1 cellular context compared by ENCODE assay signal in the genomic region with DNA sequence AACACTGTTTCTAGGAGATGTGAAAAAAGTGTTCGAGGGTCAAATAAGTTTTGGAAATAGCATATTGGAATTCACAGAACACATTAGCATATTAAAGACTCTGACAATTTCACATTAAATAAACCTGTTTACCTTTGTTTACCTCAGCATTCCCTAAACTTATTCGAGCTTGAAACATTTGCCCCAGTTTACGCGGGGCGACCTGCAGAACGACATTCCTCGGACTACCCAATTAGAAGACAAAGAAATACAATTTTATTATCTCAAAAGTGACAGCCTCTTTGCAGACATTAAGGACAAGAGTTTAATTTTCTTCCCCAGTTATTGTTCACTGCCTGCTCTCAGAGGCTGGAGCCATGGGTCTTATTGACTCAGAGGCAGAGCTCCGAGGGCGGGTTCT.
TF ChIP-seq lines count a peak whose summit lies in the region.

No MANE protein-coding gene starts in this region.

TF ChIP-seq in A549, 52 proteins besides CTCF, POLR2A, EP300 and RAD21 (continued from another document):
- TF ChIP-seq HOXB13 (CRISPR knock-in tag; IDR thresholded peaks at IDR 0.05; ENCODE audit: low read depth) (no peak), NFE2L2 (conservative IDR thresholded peaks at IDR 0.05; ENCODE audit: low read length) (no peak), HDAC2 (IDR thresholded peaks at IDR 0.05) (no peak), NPAS2 (CRISPR knock-in tag; IDR thresholded peaks at IDR 0.05; ENCODE audit: borderline replicate concordance) (no peak), EHMT2 (IDR thresholded peaks at IDR 0.05; ENCODE audit: low read depth) (no peak)
- TF ChIP-seq, protein P1, sequence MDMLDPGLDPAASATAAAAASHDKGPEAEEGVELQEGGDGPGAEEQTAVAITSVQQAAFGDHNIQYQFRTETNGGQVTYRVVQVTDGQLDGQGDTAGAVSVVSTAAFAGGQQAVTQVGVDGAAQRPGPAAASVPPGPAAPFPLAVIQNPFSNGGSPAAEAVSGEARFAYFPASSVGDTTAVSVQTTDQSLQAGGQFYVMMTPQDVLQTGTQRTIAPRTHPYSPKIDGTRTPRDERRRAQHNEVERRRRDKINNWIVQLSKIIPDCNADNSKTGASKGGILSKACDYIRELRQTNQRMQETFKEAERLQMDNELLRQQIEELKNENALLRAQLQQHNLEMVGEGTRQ (IDR thresholded peaks at IDR 0.05): no peak
- TF ChIP-seq, protein P2, sequence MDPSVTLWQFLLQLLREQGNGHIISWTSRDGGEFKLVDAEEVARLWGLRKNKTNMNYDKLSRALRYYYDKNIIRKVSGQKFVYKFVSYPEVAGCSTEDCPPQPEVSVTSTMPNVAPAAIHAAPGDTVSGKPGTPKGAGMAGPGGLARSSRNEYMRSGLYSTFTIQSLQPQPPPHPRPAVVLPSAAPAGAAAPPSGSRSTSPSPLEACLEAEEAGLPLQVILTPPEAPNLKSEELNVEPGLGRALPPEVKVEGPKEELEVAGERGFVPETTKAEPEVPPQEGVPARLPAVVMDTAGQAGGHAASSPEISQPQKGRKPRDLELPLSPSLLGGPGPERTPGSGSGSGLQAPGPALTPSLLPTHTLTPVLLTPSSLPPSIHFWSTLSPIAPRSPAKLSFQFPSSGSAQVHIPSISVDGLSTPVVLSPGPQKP (IDR thresholded peaks at IDR 0.05; ENCODE audit: low read depth, low read length): no peak
TF ChIP-seq in A549: peak in this region for 0.
